24 cellular contexts compared by ENCODE assay signal in the genomic region with DNA sequence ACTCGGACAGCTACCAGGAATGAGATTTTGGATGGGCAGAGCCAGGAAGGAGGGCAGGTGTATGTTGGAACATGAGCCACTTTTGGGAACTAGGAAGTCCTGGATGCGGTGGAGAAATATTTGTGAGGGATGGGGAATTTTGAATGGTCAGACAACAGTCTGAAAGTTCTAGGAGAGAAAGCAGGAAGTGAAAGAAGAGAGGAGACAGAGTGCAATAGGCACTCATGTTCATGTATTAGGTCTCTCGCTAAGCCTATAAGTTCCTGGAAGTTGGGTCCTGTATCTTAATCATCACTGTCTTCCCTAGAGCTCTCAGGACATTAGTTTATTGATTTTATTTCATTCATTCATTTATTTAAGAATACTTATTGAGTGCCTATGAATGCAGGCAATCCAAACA.
"Had no signal": no experiment of that assay in that cellular context is flagged by ENCODE, and none has a peak within 500 bp of the region (broad histone marks: within the 10 kb centered on the region; RNA-seq: fewer than 3 reads in every experiment).

No MANE protein-coding gene starts in this region.

- ATAC-seq: effector memory CD8-positive, alpha-beta T cell; left lung; right lobe of liver had no signal

- H3K9me3 ChIP-seq: colonic mucosa, esophagus muscularis mucosa, left lung, right lobe of liver, stomach, vagina had no signal

- DNase-seq: activated CD4-positive, alpha-beta memory T cell treated with anti-CD3 and anti-CD28 coated beads, Interleukin-2, amount 10 ng/mL, durations not matched to agents 7 days and 5 days; activated CD4-positive, alpha-beta T cell treated with anti-CD3 and anti-CD28 coated beads, Interleukin-2, amount 10 ng/mL, durations not matched to agents 24 days and 14 days; activated effector memory CD4-positive, alpha-beta T cell treated with anti-CD3 and anti-CD28 coated beads, Interleukin-2, amount 50 U/mL, for 16 hours; activated naive CD4-positive, alpha-beta T cell treated with anti-CD3 and anti-CD28 coated beads, Interleukin-2, amount 10 ng/mL, durations not matched to agents 7 days and 5 days; amygdala; colonic mucosa; dorsolateral prefrontal cortex; effector memory CD8-positive, alpha-beta T cell; glutamatergic neuron; immature natural killer cell; left lung; naive B cell; nucleus accumbens; right lobe of liver; stimulated activated CD4-positive, alpha-beta T cell treated with anti-CD3 and anti-CD28 coated beads, Interleukin-1b, Interleukin-23, amount 100 ng/mL, for 48 hours; stomach; trophoblast cell had no signal

- H3K4me3 ChIP-seq: colonic mucosa, dorsolateral prefrontal cortex, esophagus muscularis mucosa, hepatocyte, left lung, lung, right lobe of liver, skin epidermis, stomach, vagina had no signal

- H3K4me2 ChIP-seq: hepatocyte had no signal

- H3K4me1 Mint-ChIP-seq: activated CD4-positive, alpha-beta memory T cell treated with anti-CD3 and anti-CD28 coated beads, Interleukin-2, amount 10 ng/mL, durations not matched to agents 7 days and 5 days; activated CD4-positive, alpha-beta T cell treated with anti-CD3 and anti-CD28 coated beads, Interleukin-2, amount 10 ng/mL, durations not matched to agents 24 days and 14 days; activated naive CD4-positive, alpha-beta T cell treated with anti-CD3 and anti-CD28 coated beads, Interleukin-2, amount 10 ng/mL, durations not matched to agents 7 days and 5 days; immature natural killer cell; naive B cell had no signal

- H3K4me1 ChIP-seq: colonic mucosa, esophagus muscularis mucosa, left lung, right lobe of liver, stomach, vagina had no signal

- H2AFZ ChIP-seq: hepatocyte had no signal

- H3K79me2 ChIP-seq: hepatocyte had no signal

- H3K27me3 Mint-ChIP-seq: activated CD4-positive, alpha-beta memory T cell treated with anti-CD3 and anti-CD28 coated beads, Interleukin-2, amount 10 ng/mL, durations not matched to agents 7 days and 5 days; activated CD4-positive, alpha-beta T cell treated with anti-CD3 and anti-CD28 coated beads, Interleukin-2, amount 10 ng/mL, durations not matched to agents 24 days and 14 days; activated naive CD4-positive, alpha-beta T cell treated with anti-CD3 and anti-CD28 coated beads, Interleukin-2, amount 10 ng/mL, durations not matched to agents 7 days and 5 days; effector memory CD8-positive, alpha-beta T cell; naive B cell had no signal

- H3K27ac Mint-ChIP-seq: activated CD4-positive, alpha-beta memory T cell treated with anti-CD3 and anti-CD28 coated beads, Interleukin-2, amount 10 ng/mL, durations not matched to agents 7 days and 5 days; activated CD4-positive, alpha-beta T cell treated with anti-CD3 and anti-CD28 coated beads, Interleukin-2, amount 10 ng/mL, durations not matched to agents 24 days and 14 days; activated naive CD4-positive, alpha-beta T cell treated with anti-CD3 and anti-CD28 coated beads, Interleukin-2, amount 10 ng/mL, durations not matched to agents 7 days and 5 days; effector memory CD8-positive, alpha-beta T cell; immature natural killer cell had no signal

- H3K36me3 Mint-ChIP-seq: activated naive CD4-positive, alpha-beta T cell treated with anti-CD3 and anti-CD28 coated beads, Interleukin-2, amount 10 ng/mL, durations not matched to agents 7 days and 5 days; immature natural killer cell had no signal

- H3K27me3 ChIP-seq: colonic mucosa, esophagus muscularis mucosa, hepatocyte, left lung, right lobe of liver, stomach, vagina had no signal

- H3K4me3 Mint-ChIP-seq: activated CD4-positive, alpha-beta memory T cell treated with anti-CD3 and anti-CD28 coated beads, Interleukin-2, amount 10 ng/mL, durations not matched to agents 7 days and 5 days; activated CD4-positive, alpha-beta T cell treated with anti-CD3 and anti-CD28 coated beads, Interleukin-2, amount 10 ng/mL, durations not matched to agents 24 days and 14 days; activated naive CD4-positive, alpha-beta T cell treated with anti-CD3 and anti-CD28 coated beads, Interleukin-2, amount 10 ng/mL, durations not matched to agents 7 days and 5 days; effector memory CD8-positive, alpha-beta T cell; immature natural killer cell; naive B cell had no signal

- FAIRE-seq: bronchial epithelial cell, frontal cortex had no signal

- H3K36me3 ChIP-seq: colonic mucosa, esophagus muscularis mucosa, left lung, right lobe of liver, stomach, vagina had no signal

- H3K9me3 Mint-ChIP-seq: activated CD4-positive, alpha-beta memory T cell treated with anti-CD3 and anti-CD28 coated beads, Interleukin-2, amount 10 ng/mL, durations not matched to agents 7 days and 5 days; activated CD4-positive, alpha-beta T cell treated with anti-CD3 and anti-CD28 coated beads, Interleukin-2, amount 10 ng/mL, durations not matched to agents 24 days and 14 days; activated naive CD4-positive, alpha-beta T cell treated with anti-CD3 and anti-CD28 coated beads, Interleukin-2, amount 10 ng/mL, durations not matched to agents 7 days and 5 days; effector memory CD8-positive, alpha-beta T cell; immature natural killer cell had no signal

- H3K27ac ChIP-seq: colonic mucosa, dorsolateral prefrontal cortex, esophagus muscularis mucosa, hepatocyte, left lung, right lobe of liver, skin epidermis, stomach, vagina had no signal
